In genomic region chr9:13478637-13479036, GRCh38 we compare ENCODE assay signal across 28 cellular contexts.
"Had no signal": no experiment of that assay in that cellular context is flagged by ENCODE, and none has a peak within 500 bp of the region (broad histone marks: within the 10 kb centered on the region; RNA-seq: fewer than 3 reads in every experiment).

No MANE protein-coding gene starts in this region.

- DNase-seq: activated CD4-positive, alpha-beta T cell treated with anti-CD3 and anti-CD28 coated beads for 48 hours; activated CD4-positive, alpha-beta T cell treated with anti-CD3 and anti-CD28 coated beads, Interleukin-2, amount 50 U/mL, for 48 hours; activated CD8-positive, alpha-beta memory T cell treated with anti-CD3 and anti-CD28 coated beads, Interleukin-2, amount 50 U/mL, for 4 hours; activated effector memory CD4-positive, alpha-beta T cell treated with anti-CD3 and anti-CD28 coated beads, Interleukin-2, amount 50 U/mL, for 16 hours; activated naive CD4-positive, alpha-beta T cell treated with anti-CD3 and anti-CD28 coated beads for 36 hours; activated naive CD8-positive, alpha-beta T cell treated with anti-CD3 and anti-CD28 coated beads for 36 hours; activated T-cell treated with anti-CD3 and anti-CD28 coated beads, Interleukin-2, amount 50 U/mL, for 1 hour; heart left ventricle; left ventricle myocardium inferior; naive thymus-derived CD4-positive, alpha-beta T cell; nucleus accumbens; stimulated activated CD4-positive, alpha-beta T cell treated with anti-CD3 and anti-CD28 coated beads, Interleukin-2, amount 100 ng/mL, for 48 hours; stimulated activated naive CD4-positive, alpha-beta T cell treated with Interleukin-2 at 50 U/mL for 16 hours; T-helper 17 cell; T1000; testis; transverse colon; WERI-Rb-1 had no signal

- H3K4me3 ChIP-seq: esophagus muscularis mucosa, heart left ventricle, left ventricle myocardium inferior, lung, right atrium auricular region, testis, transverse colon had no signal

- H3K79me2 ChIP-seq: parathyroid adenoma had no signal

- ATAC-seq: activated CD4-positive, CD25-positive, alpha-beta regulatory T cell treated with anti-CD3 and anti-CD28 coated beads, Interleukin-2, amount 50 U/mL, for 24 hours; heart left ventricle; naive thymus-derived CD4-positive, alpha-beta T cell; T-helper 17 cell had no signal

- H3K4me1 ChIP-seq: left ventricle myocardium inferior, parathyroid adenoma, right atrium auricular region, testis, transverse colon had no signal

- H3K36me3 Mint-ChIP-seq: activated naive CD8-positive, alpha-beta T cell treated with anti-CD3 and anti-CD28 coated beads for 36 hours; naive thymus-derived CD4-positive, alpha-beta T cell had no signal

- H3K27ac ChIP-seq: heart left ventricle, left ventricle myocardium inferior, parathyroid adenoma, right atrium auricular region, testis, transverse colon, WERI-Rb-1 had no signal

- H3K4me3 Mint-ChIP-seq: activated naive CD4-positive, alpha-beta T cell treated with anti-CD3 and anti-CD28 coated beads for 36 hours; activated naive CD8-positive, alpha-beta T cell treated with anti-CD3 and anti-CD28 coated beads for 36 hours; activated T-helper 1 cell treated with anti-CD3 and anti-CD28 coated beads, Interleukin-12 subunit alpha, Interleukin-12 subunit beta, Interleukin-2, Interleukin-4 antibody, amounts not matched to agents 30 ng/mL and 10 ng/mL and 1 ng/mL, durations not matched to agents 14 hours and 24 hours and 36 hours; central memory CD8-positive, alpha-beta T cell; dendritic cell treated with granulocyte-macrophage colony-stimulating factor and Interleukin-4, amounts not matched to agents 40 ng/mL and 50 ng/mL, for 4 days; naive thymus-derived CD4-positive, alpha-beta T cell; neural crest cell; T-helper 17 cell had no signal

- H3K27ac Mint-ChIP-seq: activated naive CD4-positive, alpha-beta T cell treated with anti-CD3 and anti-CD28 coated beads for 36 hours; activated naive CD8-positive, alpha-beta T cell treated with anti-CD3 and anti-CD28 coated beads for 36 hours; activated T-helper 1 cell treated with anti-CD3 and anti-CD28 coated beads, Interleukin-12 subunit alpha, Interleukin-12 subunit beta, Interleukin-2, Interleukin-4 antibody, amounts not matched to agents 30 ng/mL and 10 ng/mL and 1 ng/mL, durations not matched to agents 14 hours and 24 hours and 36 hours; dendritic cell treated with granulocyte-macrophage colony-stimulating factor and Interleukin-4, amounts not matched to agents 40 ng/mL and 50 ng/mL, for 4 days; naive thymus-derived CD4-positive, alpha-beta T cell; T-helper 17 cell had no signal

- H3K27me3 Mint-ChIP-seq: activated naive CD8-positive, alpha-beta T cell treated with anti-CD3 and anti-CD28 coated beads for 36 hours; central memory CD8-positive, alpha-beta T cell; dendritic cell treated with granulocyte-macrophage colony-stimulating factor and Interleukin-4, amounts not matched to agents 40 ng/mL and 50 ng/mL, for 4 days; naive thymus-derived CD4-positive, alpha-beta T cell; T-helper 17 cell had no signal

- H3K27me3 ChIP-seq: esophagus muscularis mucosa, heart left ventricle, right atrium auricular region, testis, transverse colon had no signal

- FAIRE-seq: bronchial epithelial cell had no signal

- H2AFZ ChIP-seq: parathyroid adenoma had no signal

- H3K9me3 ChIP-seq: testis had no signal

- H3K36me3 ChIP-seq: esophagus muscularis mucosa, heart left ventricle, left ventricle myocardium inferior, right atrium auricular region, transverse colon, WERI-Rb-1 had no signal

- H3K9ac ChIP-seq: parathyroid adenoma had no signal

- H3K4me1 Mint-ChIP-seq: activated naive CD8-positive, alpha-beta T cell treated with anti-CD3 and anti-CD28 coated beads for 36 hours; central memory CD8-positive, alpha-beta T cell; naive thymus-derived CD4-positive, alpha-beta T cell; neural crest cell; T-helper 17 cell had no signal
